1 cellular context compared by ENCODE assay signal in the genomic region with DNA sequence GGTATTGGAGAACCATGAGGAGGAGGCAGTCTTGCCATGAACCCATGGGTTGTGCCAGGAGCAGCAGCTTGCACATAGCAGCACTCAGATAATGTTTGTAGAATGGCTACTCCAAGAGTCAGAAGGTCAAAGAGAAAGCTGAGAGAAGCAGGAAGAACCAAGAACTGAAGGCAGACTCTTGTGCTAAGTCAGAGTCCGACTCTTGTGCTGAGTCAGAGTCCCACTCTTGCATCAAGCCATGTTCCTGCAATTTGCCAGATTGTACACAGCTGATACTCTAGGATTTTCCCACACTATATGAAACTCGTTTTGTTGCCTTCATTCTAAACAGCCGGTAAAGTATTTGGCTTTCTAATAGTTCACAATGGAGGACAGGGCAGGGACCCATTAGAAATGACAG.
TF ChIP-seq lines count a peak whose summit lies in the region.

No MANE protein-coding gene starts in this region.

TF ChIP-seq in K562, 482 proteins besides CTCF, POLR2A, EP300 and RAD21 (continued from another document and continues in another):
- TF ChIP-seq CLOCK (CRISPR knock-in tag; IDR thresholded peaks at IDR 0.05; ENCODE audit: borderline replicate concordance) (no peak), MCM7 (IDR thresholded peaks at IDR 0.05) (no peak), ZNF445 (CRISPR knock-in tag; IDR thresholded peaks at IDR 0.05; ENCODE audit: low read depth) (no peak), ZFX (CRISPR knock-in tag; IDR thresholded peaks at IDR 0.05) (no peak), AFF1 (IDR thresholded peaks at IDR 0.05; ENCODE audit: low read depth in 1 of 2, partially characterized antibody in 2 of 2) (no peak), ZFP30 (CRISPR knock-in tag; IDR thresholded peaks at IDR 0.05; ENCODE audit: borderline replicate concordance) (no peak), PHF21A (IDR thresholded peaks at IDR 0.05; ENCODE audit: borderline replicate concordance, low read depth) (no peak), CBX8 (IDR thresholded peaks at IDR 0.05; ENCODE audit: borderline replicate concordance, extremely low read depth, low read depth, low read length, poor library complexity, severe bottlenecking) (no peak), XRCC5 (IDR thresholded peaks at IDR 0.05; ENCODE audit: low read depth, low read length) (no peak), SMARCE1 (IDR thresholded peaks at IDR 0.05) (peak; percentile 50; the same call in 1 of the 2 replicates), ZBTB1 (CRISPR knock-in tag; IDR thresholded peaks at IDR 0.05; ENCODE audit: borderline replicate concordance, low read depth) (no peak), MLLT1 (IDR thresholded peaks at IDR 0.05) (no peak), FOXK2 (conservative IDR thresholded peaks at IDR 0.05 in 1 of 2, IDR thresholded peaks at IDR 0.05 in 1 of 2; ENCODE audit: low read depth in 2 of 2) (peak; percentile 49 to 65; a peak in 3 of 4 replicates), RBFOX2 (IDR thresholded peaks at IDR 0.05; ENCODE audit: low read depth, low read length) (no peak), OTX1 (CRISPR knock-in tag; IDR thresholded peaks at IDR 0.05) (no peak), ZNF354B (CRISPR knock-in tag; IDR thresholded peaks at IDR 0.05) (no peak), GATA2 (CRISPR knock-in tag; IDR thresholded peaks at IDR 0.05) (no peak), NR2C2 (CRISPR knock-in tag; IDR thresholded peaks at IDR 0.05) (no peak), NR2C2 (tag; IDR thresholded peaks at IDR 0.05) (peak; percentile 68), ZNF324 (CRISPR knock-in tag; IDR thresholded peaks at IDR 0.05) (no peak), BMI1 (IDR thresholded peaks at IDR 0.05; ENCODE audit: low read length) (no peak), STAT6 (CRISPR knock-in tag; IDR thresholded peaks at IDR 0.05) (no peak), RCOR1 (IDR thresholded peaks at IDR 0.05; ENCODE audit: borderline replicate concordance in 1 of 2, low read depth in 2 of 2, low read length in 2 of 2) (peak in 1 of 2 experiments; percentile 69; a peak in 1 of 4 replicates), FOXJ2 (tag; IDR thresholded peaks at IDR 0.05) (no peak), SIN3B (IDR thresholded peaks at IDR 0.05; ENCODE audit: low read depth) (no peak), ETV1 (tag; conservative IDR thresholded peaks at IDR 0.05; ENCODE audit: low read depth) (no peak), ZKSCAN3 (CRISPR knock-in tag; IDR thresholded peaks at IDR 0.05) (no peak), EHMT2 (IDR thresholded peaks at IDR 0.05) (no peak), CTBP1 (IDR thresholded peaks at IDR 0.05; ENCODE audit: borderline replicate concordance) (no peak), ZNF449 (CRISPR knock-in tag; IDR thresholded peaks at IDR 0.05) (0 out of 2 replicates have a peak, but pooled peaks have one; percentile 24), ELF1 (tag; IDR thresholded peaks at IDR 0.05) (peak; percentile 49; the same call in 1 of the 2 replicates), ETV5 (CRISPR knock-in tag; IDR thresholded peaks at IDR 0.05; ENCODE audit: low read depth) (no peak), PPARD (CRISPR knock-in tag; IDR thresholded peaks at IDR 0.05) (no peak), ZNF384 (IDR thresholded peaks at IDR 0.05; ENCODE audit: low read depth, low read length) (no peak)
- TF ChIP-seq, protein P1, sequence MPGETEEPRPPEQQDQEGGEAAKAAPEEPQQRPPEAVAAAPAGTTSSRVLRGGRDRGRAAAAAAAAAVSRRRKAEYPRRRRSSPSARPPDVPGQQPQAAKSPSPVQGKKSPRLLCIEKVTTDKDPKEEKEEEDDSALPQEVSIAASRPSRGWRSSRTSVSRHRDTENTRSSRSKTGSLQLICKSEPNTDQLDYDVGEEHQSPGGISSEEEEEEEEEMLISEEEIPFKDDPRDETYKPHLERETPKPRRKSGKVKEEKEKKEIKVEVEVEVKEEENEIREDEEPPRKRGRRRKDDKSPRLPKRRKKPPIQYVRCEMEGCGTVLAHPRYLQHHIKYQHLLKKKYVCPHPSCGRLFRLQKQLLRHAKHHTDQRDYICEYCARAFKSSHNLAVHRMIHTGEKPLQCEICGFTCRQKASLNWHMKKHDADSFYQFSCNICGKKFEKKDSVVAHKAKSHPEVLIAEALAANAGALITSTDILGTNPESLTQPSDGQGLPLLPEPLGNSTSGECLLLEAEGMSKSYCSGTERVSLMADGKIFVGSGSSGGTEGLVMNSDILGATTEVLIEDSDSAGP (CRISPR knock-in tag; IDR thresholded peaks at IDR 0.05), result no peak
